Comparison of ENCODE assay signal across 1 cellular context in the genomic region with DNA sequence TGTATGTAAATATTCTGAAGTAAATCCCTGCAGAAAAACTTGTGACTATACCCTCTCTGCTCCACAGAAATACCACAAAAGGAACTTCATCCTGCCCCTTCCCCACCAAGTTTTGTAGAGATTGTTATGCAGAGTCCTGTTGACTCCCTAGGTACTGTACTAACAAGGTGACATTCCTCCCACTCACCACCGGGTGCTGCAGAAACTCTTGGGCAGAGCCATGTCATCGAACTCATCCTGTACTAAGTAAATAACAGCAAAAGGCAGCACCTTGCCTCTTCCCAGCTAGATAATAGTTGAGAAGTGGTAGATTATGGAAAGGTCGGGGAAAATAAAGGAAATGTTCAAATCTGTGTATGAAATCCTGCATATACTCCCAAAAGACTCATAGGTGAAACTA.
TF ChIP-seq lines count a peak whose summit lies in the region.

No MANE protein-coding gene starts in this region.

TF ChIP-seq in HCT116, 20 proteins besides CTCF, POLR2A, EP300 and RAD21 (continued from another document):
- TF ChIP-seq, protein P1, sequence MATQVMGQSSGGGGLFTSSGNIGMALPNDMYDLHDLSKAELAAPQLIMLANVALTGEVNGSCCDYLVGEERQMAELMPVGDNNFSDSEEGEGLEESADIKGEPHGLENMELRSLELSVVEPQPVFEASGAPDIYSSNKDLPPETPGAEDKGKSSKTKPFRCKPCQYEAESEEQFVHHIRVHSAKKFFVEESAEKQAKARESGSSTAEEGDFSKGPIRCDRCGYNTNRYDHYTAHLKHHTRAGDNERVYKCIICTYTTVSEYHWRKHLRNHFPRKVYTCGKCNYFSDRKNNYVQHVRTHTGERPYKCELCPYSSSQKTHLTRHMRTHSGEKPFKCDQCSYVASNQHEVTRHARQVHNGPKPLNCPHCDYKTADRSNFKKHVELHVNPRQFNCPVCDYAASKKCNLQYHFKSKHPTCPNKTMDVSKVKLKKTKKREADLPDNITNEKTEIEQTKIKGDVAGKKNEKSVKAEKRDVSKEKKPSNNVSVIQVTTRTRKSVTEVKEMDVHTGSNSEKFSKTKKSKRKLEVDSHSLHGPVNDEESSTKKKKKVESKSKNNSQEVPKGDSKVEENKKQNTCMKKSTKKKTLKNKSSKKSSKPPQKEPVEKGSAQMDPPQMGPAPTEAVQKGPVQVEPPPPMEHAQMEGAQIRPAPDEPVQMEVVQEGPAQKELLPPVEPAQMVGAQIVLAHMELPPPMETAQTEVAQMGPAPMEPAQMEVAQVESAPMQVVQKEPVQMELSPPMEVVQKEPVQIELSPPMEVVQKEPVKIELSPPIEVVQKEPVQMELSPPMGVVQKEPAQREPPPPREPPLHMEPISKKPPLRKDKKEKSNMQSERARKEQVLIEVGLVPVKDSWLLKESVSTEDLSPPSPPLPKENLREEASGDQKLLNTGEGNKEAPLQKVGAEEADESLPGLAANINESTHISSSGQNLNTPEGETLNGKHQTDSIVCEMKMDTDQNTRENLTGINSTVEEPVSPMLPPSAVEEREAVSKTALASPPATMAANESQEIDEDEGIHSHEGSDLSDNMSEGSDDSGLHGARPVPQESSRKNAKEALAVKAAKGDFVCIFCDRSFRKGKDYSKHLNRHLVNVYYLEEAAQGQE (IDR thresholded peaks at IDR 0.05; ENCODE audit: low read depth): no peak
- no peak for TF ChIP-seq SRF (IDR thresholded peaks at IDR 0.05; ENCODE audit: low read depth)
- no peak for TF ChIP-seq ZFX (IDR thresholded peaks at IDR 0.05)
- no peak for TF ChIP-seq EZH2 (IDR thresholded peaks at IDR 0.05)
- no peak for TF ChIP-seq POLR2AphosphoS5 (IDR thresholded peaks at IDR 0.05; ENCODE audit: low read depth, low read length)
- no peak for TF ChIP-seq ELF1 (IDR thresholded peaks at IDR 0.05; ENCODE audit: borderline replicate concordance, low read depth)
- TF ChIP-seq SIN3A (IDR thresholded peaks at IDR 0.05; ENCODE audit: low read depth): no peak
- TF ChIP-seq CBX3 (IDR thresholded peaks at IDR 0.05; ENCODE audit: low read depth): no peak
- TF ChIP-seq SP1 (IDR thresholded peaks at IDR 0.05; ENCODE audit: low read depth): no peak
- TF ChIP-seq EZH2phosphoT487 (IDR thresholded peaks at IDR 0.05; ENCODE audit: borderline replicate concordance): no peak
